1 cellular context compared by ENCODE assay signal in genomic region chr17:16470302-16470701, GRCh38.
TF ChIP-seq lines count a peak whose summit lies in the region.

No MANE protein-coding gene starts in this region.

TF ChIP-seq in SK-N-SH, 30 proteins besides CTCF, POLR2A, EP300 and RAD21 (continued from another document):
- TF ChIP-seq REST (IDR thresholded peaks at IDR 0.05; ENCODE audit: low read depth, low read length) (no peak), TCF12 (IDR thresholded peaks at IDR 0.05) (no peak), EZH2phosphoT487 (IDR thresholded peaks at IDR 0.05; ENCODE audit: borderline replicate concordance, low read depth) (no peak), FOSL2 (IDR thresholded peaks at IDR 0.05; ENCODE audit: borderline replicate concordance, low read depth) (no peak), CHD2 (IDR thresholded peaks at IDR 0.05; ENCODE audit: low read length, partially characterized antibody) (no peak), GABPA (IDR thresholded peaks at IDR 0.05; ENCODE audit: low read depth) (no peak)
